25 cellular contexts compared by ENCODE assay signal in the genomic region with DNA sequence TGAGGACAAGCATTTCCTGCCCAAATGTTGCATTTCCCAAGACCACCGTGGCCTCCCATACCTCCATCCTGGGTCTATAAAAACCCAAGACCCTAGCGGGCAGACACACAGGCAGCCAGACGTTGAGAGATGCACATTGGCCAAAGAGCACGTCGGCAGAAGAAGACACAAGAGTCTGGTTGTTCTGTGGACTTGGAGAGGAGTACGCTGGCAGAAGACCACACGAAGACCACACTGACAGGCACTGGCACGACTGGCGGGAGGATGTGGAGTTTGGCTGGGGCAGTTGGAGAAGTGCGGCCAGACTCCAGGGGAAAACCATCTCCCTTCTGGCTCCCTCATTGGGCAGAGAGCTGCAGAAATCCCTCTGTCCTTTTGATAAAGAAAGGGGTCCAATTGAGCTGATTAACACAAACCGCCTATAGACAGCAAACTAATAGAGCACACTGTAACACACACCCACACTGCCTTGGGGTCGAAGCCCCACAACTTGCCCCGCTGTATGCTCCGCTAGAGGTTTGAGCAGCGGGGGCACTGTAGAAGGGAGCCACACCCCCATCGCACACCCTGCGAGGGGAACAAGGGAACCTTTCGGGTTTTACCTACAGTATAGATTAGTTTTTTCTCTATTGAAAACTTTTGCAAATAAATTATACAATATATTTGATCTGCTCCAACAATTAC.
"Had no signal": no experiment of that assay in that cellular context is flagged by ENCODE, and none has a peak within 500 bp of the region (broad histone marks: within the 10 kb centered on the region; RNA-seq: fewer than 3 reads in every experiment).

No MANE protein-coding gene starts in this region.

- H3K4me2 ChIP-seq: hepatocyte had no signal

- H3K27ac ChIP-seq: coronary artery, esophagus muscularis mucosa, foreskin keratinocyte, gastroesophageal sphincter, heart left ventricle, hepatocyte, pancreas, right lobe of liver, testis, tibial nerve, upper lobe of left lung had no signal

- H3K36me3 ChIP-seq: esophagus muscularis mucosa, gastroesophageal sphincter, heart left ventricle, pancreas, right lobe of liver, tibial nerve, upper lobe of left lung had no signal

- ATAC-seq: foreskin keratinocyte; gastroesophageal sphincter; heart left ventricle; left lobe of liver; mucosa of descending colon; pancreas; right lobe of liver; stimulated activated memory B cell treated with anti-CD40 and anti-IgM and Interleukin-4, amounts not matched to agents 10 μg/mL and 1 μg/mL and 100 μg/mL, for 72 hours; stimulated activated naive CD8-positive, alpha-beta T cell treated with anti-CD3 and anti-CD28 coated beads, Interleukin-15, Interleukin-2, amounts not matched to agents 100 U/mL and 50 U/mL, for 24 hours had no signal

- H3K4me3 ChIP-seq: coronary artery, esophagus muscularis mucosa, gastroesophageal sphincter, heart left ventricle, hepatocyte, lung, mucosa of descending colon, pancreas, right lobe of liver, testis, tibial nerve, upper lobe of left lung had no signal

- H3K79me2 ChIP-seq: hepatocyte had no signal

- H2AFZ ChIP-seq: hepatocyte had no signal

- H3K4me1 ChIP-seq: esophagus muscularis mucosa, foreskin keratinocyte, gastroesophageal sphincter, heart left ventricle, pancreas, right lobe of liver, testis, tibial nerve, upper lobe of left lung had no signal

- H3K9me3 ChIP-seq: esophagus muscularis mucosa, gastroesophageal sphincter, heart left ventricle, mucosa of descending colon, pancreas, right lobe of liver, testis, tibial nerve, upper lobe of left lung had no signal

- DNase-seq: dermis blood vessel endothelial cell; effector memory CD4-positive, alpha-beta T cell; foreskin keratinocyte; heart left ventricle; kidney; mucosa of descending colon; naive B cell; occipital lobe; pancreas; right lobe of liver; small intestine; stimulated activated CD4-positive, alpha-beta T cell treated with anti-CD3 and anti-CD28 coated beads, Interleukin-2, amount 100 ng/mL, for 24 hours; stimulated activated CD4-positive, alpha-beta T cell treated with anti-CD3 and anti-CD28 coated beads, Interleukin-4, amount 100 ng/mL, for 4 hours; stimulated activated naive CD8-positive, alpha-beta T cell treated with anti-CD3 and anti-CD28 coated beads, Interleukin-15, Interleukin-2, amounts not matched to agents 100 U/mL and 50 U/mL, for 24 hours; substantia nigra; testis had no signal

- H3K27me3 ChIP-seq: esophagus muscularis mucosa, foreskin keratinocyte, gastroesophageal sphincter, heart left ventricle, hepatocyte, testis, tibial nerve, upper lobe of left lung had no signal
